In the genomic region with DNA sequence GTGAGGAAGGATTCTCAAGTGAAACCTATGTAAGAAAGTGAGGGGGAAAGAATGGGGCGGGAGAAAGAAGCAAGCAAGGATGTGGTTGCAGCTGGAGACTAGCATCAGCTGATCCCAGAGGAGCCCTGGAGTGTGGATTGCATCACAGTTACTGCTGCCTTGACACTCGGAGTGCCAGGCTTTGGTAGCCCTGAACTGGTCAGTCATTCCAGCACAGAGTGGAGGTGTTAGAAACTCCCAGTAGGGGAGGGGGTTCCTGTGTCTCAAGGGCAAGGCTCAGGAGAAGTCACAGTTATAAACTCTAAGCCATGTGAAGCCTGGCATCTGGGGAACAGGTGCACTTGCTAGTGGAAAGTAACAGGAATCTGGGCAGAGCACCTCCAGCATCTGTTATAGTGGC, we compare ENCODE assay signal across 1 cellular context.
TF ChIP-seq lines count a peak whose summit lies in the region.

No MANE protein-coding gene starts in this region.

TF ChIP-seq in GM23338, 12 proteins besides CTCF, POLR2A, EP300 and RAD21 (continued from another document):
- TF ChIP-seq, protein P1, sequence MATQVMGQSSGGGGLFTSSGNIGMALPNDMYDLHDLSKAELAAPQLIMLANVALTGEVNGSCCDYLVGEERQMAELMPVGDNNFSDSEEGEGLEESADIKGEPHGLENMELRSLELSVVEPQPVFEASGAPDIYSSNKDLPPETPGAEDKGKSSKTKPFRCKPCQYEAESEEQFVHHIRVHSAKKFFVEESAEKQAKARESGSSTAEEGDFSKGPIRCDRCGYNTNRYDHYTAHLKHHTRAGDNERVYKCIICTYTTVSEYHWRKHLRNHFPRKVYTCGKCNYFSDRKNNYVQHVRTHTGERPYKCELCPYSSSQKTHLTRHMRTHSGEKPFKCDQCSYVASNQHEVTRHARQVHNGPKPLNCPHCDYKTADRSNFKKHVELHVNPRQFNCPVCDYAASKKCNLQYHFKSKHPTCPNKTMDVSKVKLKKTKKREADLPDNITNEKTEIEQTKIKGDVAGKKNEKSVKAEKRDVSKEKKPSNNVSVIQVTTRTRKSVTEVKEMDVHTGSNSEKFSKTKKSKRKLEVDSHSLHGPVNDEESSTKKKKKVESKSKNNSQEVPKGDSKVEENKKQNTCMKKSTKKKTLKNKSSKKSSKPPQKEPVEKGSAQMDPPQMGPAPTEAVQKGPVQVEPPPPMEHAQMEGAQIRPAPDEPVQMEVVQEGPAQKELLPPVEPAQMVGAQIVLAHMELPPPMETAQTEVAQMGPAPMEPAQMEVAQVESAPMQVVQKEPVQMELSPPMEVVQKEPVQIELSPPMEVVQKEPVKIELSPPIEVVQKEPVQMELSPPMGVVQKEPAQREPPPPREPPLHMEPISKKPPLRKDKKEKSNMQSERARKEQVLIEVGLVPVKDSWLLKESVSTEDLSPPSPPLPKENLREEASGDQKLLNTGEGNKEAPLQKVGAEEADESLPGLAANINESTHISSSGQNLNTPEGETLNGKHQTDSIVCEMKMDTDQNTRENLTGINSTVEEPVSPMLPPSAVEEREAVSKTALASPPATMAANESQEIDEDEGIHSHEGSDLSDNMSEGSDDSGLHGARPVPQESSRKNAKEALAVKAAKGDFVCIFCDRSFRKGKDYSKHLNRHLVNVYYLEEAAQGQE (IDR thresholded peaks at IDR 0.05; ENCODE audit: unreplicated experiment) = no peak
- TF ChIP-seq ZNF331 (CRISPR knock-in tag; IDR thresholded peaks at IDR 0.05; ENCODE audit: low read depth) = no peak
- TF ChIP-seq EZH2phosphoT487 (IDR thresholded peaks at IDR 0.05; ENCODE audit: unreplicated experiment) = no peak
- TF ChIP-seq POLR2AphosphoS5 (IDR thresholded peaks at IDR 0.05; ENCODE audit: low read depth) = no peak
- TF ChIP-seq, protein P2, sequence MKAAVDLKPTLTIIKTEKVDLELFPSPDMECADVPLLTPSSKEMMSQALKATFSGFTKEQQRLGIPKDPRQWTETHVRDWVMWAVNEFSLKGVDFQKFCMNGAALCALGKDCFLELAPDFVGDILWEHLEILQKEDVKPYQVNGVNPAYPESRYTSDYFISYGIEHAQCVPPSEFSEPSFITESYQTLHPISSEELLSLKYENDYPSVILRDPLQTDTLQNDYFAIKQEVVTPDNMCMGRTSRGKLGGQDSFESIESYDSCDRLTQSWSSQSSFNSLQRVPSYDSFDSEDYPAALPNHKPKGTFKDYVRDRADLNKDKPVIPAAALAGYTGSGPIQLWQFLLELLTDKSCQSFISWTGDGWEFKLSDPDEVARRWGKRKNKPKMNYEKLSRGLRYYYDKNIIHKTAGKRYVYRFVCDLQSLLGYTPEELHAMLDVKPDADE (IDR thresholded peaks at IDR 0.05) = no peak
- no peak for TF ChIP-seq CREB1 (CRISPR knock-in tag; IDR thresholded peaks at IDR 0.05; ENCODE audit: low read depth)
- TF ChIP-seq JUNB (IDR thresholded peaks at IDR 0.05; ENCODE audit: unreplicated experiment) = no peak
- no peak for TF ChIP-seq ZNF114 (CRISPR knock-in tag; IDR thresholded peaks at IDR 0.05)
- TF ChIP-seq NANOG (IDR thresholded peaks at IDR 0.05; ENCODE audit: borderline replicate concordance) = no peak
- TF ChIP-seq, protein P3, sequence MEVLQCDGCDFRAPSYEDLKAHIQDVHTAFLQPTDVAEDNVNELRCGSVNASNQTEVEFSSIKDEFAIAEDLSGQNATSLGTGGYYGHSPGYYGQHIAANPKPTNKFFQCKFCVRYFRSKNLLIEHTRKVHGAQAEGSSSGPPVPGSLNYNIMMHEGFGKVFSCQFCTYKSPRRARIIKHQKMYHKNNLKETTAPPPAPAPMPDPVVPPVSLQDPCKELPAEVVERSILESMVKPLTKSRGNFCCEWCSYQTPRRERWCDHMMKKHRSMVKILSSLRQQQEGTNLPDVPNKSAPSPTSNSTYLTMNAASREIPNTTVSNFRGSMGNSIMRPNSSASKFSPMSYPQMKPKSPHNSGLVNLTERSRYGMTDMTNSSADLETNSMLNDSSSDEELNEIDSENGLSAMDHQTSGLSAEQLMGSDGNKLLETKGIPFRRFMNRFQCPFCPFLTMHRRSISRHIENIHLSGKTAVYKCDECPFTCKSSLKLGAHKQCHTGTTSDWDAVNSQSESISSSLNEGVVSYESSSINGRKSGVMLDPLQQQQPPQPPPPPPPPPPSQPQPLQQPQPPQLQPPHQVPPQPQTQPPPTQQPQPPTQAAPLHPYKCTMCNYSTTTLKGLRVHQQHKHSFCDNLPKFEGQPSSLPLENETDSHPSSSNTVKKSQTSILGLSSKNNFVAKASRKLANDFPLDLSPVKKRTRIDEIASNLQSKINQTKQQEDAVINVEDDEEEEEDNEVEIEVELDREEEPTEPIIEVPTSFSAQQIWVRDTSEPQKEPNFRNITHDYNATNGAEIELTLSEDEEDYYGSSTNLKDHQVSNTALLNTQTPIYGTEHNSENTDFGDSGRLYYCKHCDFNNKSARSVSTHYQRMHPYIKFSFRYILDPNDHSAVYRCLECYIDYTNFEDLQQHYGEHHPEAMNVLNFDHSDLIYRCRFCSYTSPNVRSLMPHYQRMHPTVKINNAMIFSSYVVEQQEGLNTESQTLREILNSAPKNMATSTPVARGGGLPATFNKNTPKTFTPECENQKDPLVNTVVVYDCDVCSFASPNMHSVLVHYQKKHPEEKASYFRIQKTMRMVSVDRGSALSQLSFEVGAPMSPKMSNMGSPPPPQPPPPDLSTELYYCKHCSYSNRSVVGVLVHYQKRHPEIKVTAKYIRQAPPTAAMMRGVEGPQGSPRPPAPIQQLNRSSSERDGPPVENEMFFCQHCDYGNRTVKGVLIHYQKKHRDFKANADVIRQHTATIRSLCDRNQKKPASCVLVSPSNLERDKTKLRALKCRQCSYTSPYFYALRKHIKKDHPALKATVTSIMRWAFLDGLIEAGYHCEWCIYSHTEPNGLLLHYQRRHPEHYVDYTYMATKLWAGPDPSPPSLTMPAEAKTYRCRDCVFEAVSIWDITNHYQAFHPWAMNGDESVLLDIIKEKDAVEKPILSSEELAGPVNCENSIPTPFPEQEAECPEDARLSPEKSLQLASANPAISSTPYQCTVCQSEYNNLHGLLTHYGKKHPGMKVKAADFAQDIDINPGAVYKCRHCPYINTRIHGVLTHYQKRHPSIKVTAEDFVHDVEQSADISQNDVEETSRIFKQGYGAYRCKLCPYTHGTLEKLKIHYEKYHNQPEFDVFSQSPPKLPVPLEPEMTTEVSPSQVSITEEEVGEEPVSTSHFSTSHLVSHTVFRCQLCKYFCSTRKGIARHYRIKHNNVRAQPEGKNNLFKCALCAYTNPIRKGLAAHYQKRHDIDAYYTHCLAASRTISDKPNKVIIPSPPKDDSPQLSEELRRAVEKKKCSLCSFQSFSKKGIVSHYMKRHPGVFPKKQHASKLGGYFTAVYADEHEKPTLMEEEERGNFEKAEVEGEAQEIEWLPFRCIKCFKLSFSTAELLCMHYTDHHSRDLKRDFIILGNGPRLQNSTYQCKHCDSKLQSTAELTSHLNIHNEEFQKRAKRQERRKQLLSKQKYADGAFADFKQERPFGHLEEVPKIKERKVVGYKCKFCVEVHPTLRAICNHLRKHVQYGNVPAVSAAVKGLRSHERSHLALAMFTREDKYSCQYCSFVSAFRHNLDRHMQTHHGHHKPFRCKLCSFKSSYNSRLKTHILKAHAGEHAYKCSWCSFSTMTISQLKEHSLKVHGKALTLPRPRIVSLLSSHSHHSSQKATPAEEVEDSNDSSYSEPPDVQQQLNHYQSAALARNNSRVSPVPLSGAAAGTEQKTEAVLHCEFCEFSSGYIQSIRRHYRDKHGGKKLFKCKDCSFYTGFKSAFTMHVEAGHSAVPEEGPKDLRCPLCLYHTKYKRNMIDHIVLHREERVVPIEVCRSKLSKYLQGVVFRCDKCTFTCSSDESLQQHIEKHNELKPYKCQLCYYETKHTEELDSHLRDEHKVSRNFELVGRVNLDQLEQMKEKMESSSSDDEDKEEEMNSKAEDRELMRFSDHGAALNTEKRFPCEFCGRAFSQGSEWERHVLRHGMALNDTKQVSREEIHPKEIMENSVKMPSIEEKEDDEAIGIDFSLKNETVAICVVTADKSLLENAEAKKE (CRISPR knock-in tag; IDR thresholded peaks at IDR 0.05) = no peak
